Comparison of ENCODE assay signal across 31 cellular contexts in the genomic region with DNA sequence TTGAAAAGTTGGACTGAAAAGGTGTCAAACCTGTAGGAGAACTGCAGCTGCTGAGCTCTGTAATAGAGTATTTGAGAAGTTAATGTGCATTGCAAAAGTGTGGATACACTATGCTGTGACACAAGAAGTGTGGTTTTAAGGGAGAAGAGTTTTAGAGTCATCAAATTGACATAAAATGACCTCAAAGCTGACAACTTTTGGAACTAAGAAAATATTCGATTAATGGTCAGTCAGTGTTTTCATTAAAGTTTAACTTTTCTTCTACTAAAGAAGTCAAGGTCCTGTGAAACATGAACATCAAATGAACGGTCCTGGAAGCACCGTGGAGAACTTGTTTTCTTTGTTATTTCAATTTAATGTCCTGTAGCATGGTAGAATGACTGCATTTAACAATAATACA.
"Had no signal": no experiment of that assay in that cellular context is flagged by ENCODE, and none has a peak within 500 bp of the region (broad histone marks: within the 10 kb centered on the region; RNA-seq: fewer than 3 reads in every experiment).

No MANE protein-coding gene starts in this region.

- H3K27ac Mint-ChIP-seq: activated CD4-positive, alpha-beta T cell treated with anti-CD3 and anti-CD28 coated beads, Interleukin-2, amount 10 ng/mL, durations not matched to agents 24 days and 14 days; activated CD8-positive, alpha-beta T cell treated with anti-CD3 and anti-CD28 coated beads for 36 hours; activated naive CD8-positive, alpha-beta T cell treated with anti-CD3 and anti-CD28 coated beads for 36 hours; activated T-cell treated with anti-CD3 and anti-CD28 coated beads, Interleukin-2, amount 50 U/mL, for 72 hours; activated T-helper 17 cell treated with anti-CD3 and anti-CD28 coated beads, Interleukin-2, amount 50 U/mL, for 72 hours; T-helper 1 cell treated with Interleukin-12 subunit alpha and Interleukin-12 subunit beta and Interleukin-4 antibody, amounts not matched to agents 30 μg/mL and 1 μg/mL, for 36 hours; T-helper 2 cell treated with Interferon-gamma antibody and Interleukin-4, amounts not matched to agents 5 μg/mL and 100 μg/mL, for 36 hours had no signal

- H3K4me1 Mint-ChIP-seq: activated CD4-positive, alpha-beta T cell treated with anti-CD3 and anti-CD28 coated beads, Interleukin-2, amount 10 ng/mL, durations not matched to agents 24 days and 14 days; activated naive CD8-positive, alpha-beta T cell treated with anti-CD3 and anti-CD28 coated beads for 36 hours; activated T-helper 17 cell treated with anti-CD3 and anti-CD28 coated beads, Interleukin-2, amount 50 U/mL, for 72 hours had no signal

- H3K27me3 Mint-ChIP-seq: activated CD4-positive, alpha-beta T cell treated with anti-CD3 and anti-CD28 coated beads, Interleukin-2, amount 10 ng/mL, durations not matched to agents 24 days and 14 days; activated CD8-positive, alpha-beta T cell treated with anti-CD3 and anti-CD28 coated beads for 36 hours; activated naive CD8-positive, alpha-beta T cell treated with anti-CD3 and anti-CD28 coated beads for 36 hours; activated T-helper 17 cell treated with anti-CD3 and anti-CD28 coated beads, Interleukin-2, amount 50 U/mL, for 72 hours had no signal

- H3K9me3 Mint-ChIP-seq: activated CD4-positive, alpha-beta T cell treated with anti-CD3 and anti-CD28 coated beads, Interleukin-2, amount 10 ng/mL, durations not matched to agents 24 days and 14 days; activated CD8-positive, alpha-beta T cell treated with anti-CD3 and anti-CD28 coated beads for 36 hours; activated naive CD8-positive, alpha-beta T cell treated with anti-CD3 and anti-CD28 coated beads for 36 hours; activated T-helper 17 cell treated with anti-CD3 and anti-CD28 coated beads, Interleukin-2, amount 50 U/mL, for 72 hours; T-helper 1 cell treated with Interleukin-12 subunit alpha and Interleukin-12 subunit beta and Interleukin-4 antibody, amounts not matched to agents 30 μg/mL and 1 μg/mL, for 36 hours; T-helper 2 cell treated with Interferon-gamma antibody and Interleukin-4, amounts not matched to agents 5 μg/mL and 100 μg/mL, for 36 hours had no signal

- H3K4me3 Mint-ChIP-seq: activated CD4-positive, alpha-beta T cell treated with anti-CD3 and anti-CD28 coated beads, Interleukin-2, amount 10 ng/mL, durations not matched to agents 24 days and 14 days; activated CD8-positive, alpha-beta T cell treated with anti-CD3 and anti-CD28 coated beads for 36 hours; activated naive CD8-positive, alpha-beta T cell treated with anti-CD3 and anti-CD28 coated beads for 36 hours; activated T-cell treated with anti-CD3 and anti-CD28 coated beads, Interleukin-2, amount 50 U/mL, for 72 hours; activated T-helper 17 cell treated with anti-CD3 and anti-CD28 coated beads, Interleukin-2, amount 50 U/mL, for 72 hours; T-helper 1 cell treated with Interleukin-12 subunit alpha and Interleukin-12 subunit beta and Interleukin-4 antibody, amounts not matched to agents 30 μg/mL and 1 μg/mL, for 36 hours; T-helper 2 cell treated with Interferon-gamma antibody and Interleukin-4, amounts not matched to agents 5 μg/mL and 100 μg/mL, for 36 hours had no signal

- H3K36me3 Mint-ChIP-seq: activated naive CD8-positive, alpha-beta T cell treated with anti-CD3 and anti-CD28 coated beads for 36 hours had no signal

- H3K4me3 ChIP-seq: ascending aorta, cardiac muscle cell, Peyer's patch, SJSA1 had no signal

- DNase-seq: activated CD4-positive, alpha-beta T cell treated with anti-CD3 and anti-CD28 coated beads, Interleukin-2, amount 10 ng/mL, durations not matched to agents 24 days and 14 days; activated CD4-positive, alpha-beta T cell treated with anti-CD3 and anti-CD28 coated beads, Interleukin-2, amount 50 U/mL, for 4 hours; activated CD8-positive, alpha-beta T cell treated with anti-CD3 and anti-CD28 coated beads for 36 hours; activated effector memory CD4-positive, alpha-beta T cell treated with anti-CD3 and anti-CD28 coated beads, Interleukin-2, amount 50 U/mL, for 16 hours; activated naive CD4-positive, alpha-beta T cell; activated naive CD4-positive, alpha-beta T cell treated with anti-CD3 and anti-CD28 coated beads, Interleukin-2, amount 50 U/mL, for 16 hours; activated naive CD8-positive, alpha-beta T cell treated with anti-CD3 and anti-CD28 coated beads for 36 hours; activated T-cell treated with anti-CD3 and anti-CD28 coated beads, Interleukin-2, amount 50 U/mL, for 1 hour; activated T-cell treated with anti-CD3 and anti-CD28 coated beads, Interleukin-2, amount 50 U/mL, for 72 hours; amniotic stem cell; NCI-H1092 treated with DMSO at 0.1 percent for 48 hours; NCI-H1417; NCI-H146; NCI-H187; NCI-H2029 treated with DMSO at 0.1 percent for 48 hours; NCI-H2107; NCI-H2171; NCI-H510A; NCI-H748 treated with DMSO at 0.1 percent for 48 hours; NK-92 treated with Interleukin-12 subunit alpha and Interleukin-12 subunit beta, amount 100 ng/mL, for 24 hours; PC-3; Peyer's patch; RPMI8226; SHP77 treated with DMSO at 0.1 percent for 48 hours; SK-N-SH had no signal
